Comparison of ENCODE assay signal across 16 cellular contexts in the genomic region with DNA sequence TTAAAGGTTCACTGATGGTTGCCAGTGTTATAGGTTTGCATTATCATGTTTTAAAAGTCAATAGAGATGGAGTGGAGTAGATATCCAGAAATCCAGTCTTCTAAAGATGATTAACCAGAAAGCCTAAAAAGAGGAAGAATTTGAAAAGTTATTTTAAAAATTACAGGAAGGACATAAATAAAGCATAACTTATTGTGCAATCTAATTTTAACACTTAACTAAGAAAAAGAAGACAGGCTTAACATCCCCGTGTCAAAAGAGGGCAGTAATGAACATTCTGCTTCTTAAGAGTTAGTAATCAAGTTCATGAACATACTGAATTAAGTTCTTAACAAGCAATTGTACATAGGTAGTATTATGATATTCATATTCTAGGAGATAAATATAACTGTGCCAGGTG.
"Had no signal": no experiment of that assay in that cellular context is flagged by ENCODE, and none has a peak within 500 bp of the region (broad histone marks: within the 10 kb centered on the region; RNA-seq: fewer than 3 reads in every experiment).

No MANE protein-coding gene starts in this region.

- H3K9me3 ChIP-seq: esophagus muscularis mucosa, prostate gland, right atrium auricular region, thyroid gland had no signal

- H3K4me1 ChIP-seq: neural progenitor cell, prostate gland had no signal

- H3K4me2 ChIP-seq: neural progenitor cell had no signal

- ATAC-seq: left cardiac atrium; naive thymus-derived CD4-positive, alpha-beta T cell had no signal

- H2AFZ ChIP-seq: neural progenitor cell had no signal

- H3K4me3 ChIP-seq: esophagus muscularis mucosa, neural progenitor cell, prostate gland, right atrium auricular region, thyroid gland had no signal

- H3K27ac ChIP-seq: esophagus muscularis mucosa, neural progenitor cell, prostate gland, right atrium auricular region, thyroid gland, WERI-Rb-1 had no signal

- H3K36me3 ChIP-seq: prostate gland, thyroid gland had no signal

- H3K9ac ChIP-seq: neural progenitor cell had no signal

- FAIRE-seq: astrocyte, bronchial epithelial cell had no signal

- DNase-seq: activated CD4-positive, alpha-beta T cell treated with anti-CD3 and anti-CD28 coated beads for 1 hour; activated gamma-delta T cell; effector CD4-positive, alpha-beta T cell; left cardiac atrium; mesenchymal stem cell; naive thymus-derived CD4-positive, alpha-beta T cell; stimulated activated CD4-positive, alpha-beta T cell treated with anti-CD3 and anti-CD28 coated beads, Interleukin-2, amount 100 ng/mL, for 24 hours; stimulated activated naive CD4-positive, alpha-beta T cell treated with Interleukin-2 at 50 U/mL for 16 hours; thyroid gland; WERI-Rb-1 had no signal

- H3K27me3 ChIP-seq: esophagus muscularis mucosa, neural progenitor cell, right atrium auricular region, thyroid gland had no signal
